1 cellular context compared by ENCODE assay signal in the genomic region with DNA sequence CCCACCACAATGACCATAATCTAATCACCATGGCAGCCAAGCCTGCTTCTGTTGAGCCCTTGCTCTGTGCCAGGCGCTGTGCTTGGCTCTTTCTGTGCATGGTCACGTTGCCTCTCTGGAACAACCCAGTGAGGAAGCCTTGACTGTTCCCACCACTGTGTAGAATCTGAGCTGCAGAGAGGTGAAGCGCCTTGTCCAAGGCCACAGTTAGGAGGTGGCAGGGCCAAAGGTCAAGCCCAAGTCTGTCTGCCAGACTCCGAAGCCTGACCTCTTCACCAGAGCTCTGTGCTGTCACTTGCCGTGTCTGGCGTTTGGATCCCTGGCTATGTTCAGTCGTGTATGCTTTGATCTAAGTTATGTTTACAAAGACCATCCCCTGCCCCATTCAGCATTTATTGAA.
TF ChIP-seq lines count a peak whose summit lies in the region.

No MANE protein-coding gene starts in this region.

TF ChIP-seq in IMR-90, 13 proteins besides CTCF, POLR2A, EP300 and RAD21:
- no peak for TF ChIP-seq CEBPB (IDR thresholded peaks at IDR 0.05; ENCODE audit: low read depth, low read length)
- TF ChIP-seq, protein P1, sequence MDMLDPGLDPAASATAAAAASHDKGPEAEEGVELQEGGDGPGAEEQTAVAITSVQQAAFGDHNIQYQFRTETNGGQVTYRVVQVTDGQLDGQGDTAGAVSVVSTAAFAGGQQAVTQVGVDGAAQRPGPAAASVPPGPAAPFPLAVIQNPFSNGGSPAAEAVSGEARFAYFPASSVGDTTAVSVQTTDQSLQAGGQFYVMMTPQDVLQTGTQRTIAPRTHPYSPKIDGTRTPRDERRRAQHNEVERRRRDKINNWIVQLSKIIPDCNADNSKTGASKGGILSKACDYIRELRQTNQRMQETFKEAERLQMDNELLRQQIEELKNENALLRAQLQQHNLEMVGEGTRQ (IDR thresholded peaks at IDR 0.05; ENCODE audit: low read depth, low read length), result no peak
- TF ChIP-seq BHLHE40 (IDR thresholded peaks at IDR 0.05; ENCODE audit: low read depth, low read length), result no peak
- no peak for TF ChIP-seq NFE2L2 (IDR thresholded peaks at IDR 0.05; ENCODE audit: low read depth, low read length)
